Comparison of ENCODE assay signal across 9 cellular contexts in the genomic region with DNA sequence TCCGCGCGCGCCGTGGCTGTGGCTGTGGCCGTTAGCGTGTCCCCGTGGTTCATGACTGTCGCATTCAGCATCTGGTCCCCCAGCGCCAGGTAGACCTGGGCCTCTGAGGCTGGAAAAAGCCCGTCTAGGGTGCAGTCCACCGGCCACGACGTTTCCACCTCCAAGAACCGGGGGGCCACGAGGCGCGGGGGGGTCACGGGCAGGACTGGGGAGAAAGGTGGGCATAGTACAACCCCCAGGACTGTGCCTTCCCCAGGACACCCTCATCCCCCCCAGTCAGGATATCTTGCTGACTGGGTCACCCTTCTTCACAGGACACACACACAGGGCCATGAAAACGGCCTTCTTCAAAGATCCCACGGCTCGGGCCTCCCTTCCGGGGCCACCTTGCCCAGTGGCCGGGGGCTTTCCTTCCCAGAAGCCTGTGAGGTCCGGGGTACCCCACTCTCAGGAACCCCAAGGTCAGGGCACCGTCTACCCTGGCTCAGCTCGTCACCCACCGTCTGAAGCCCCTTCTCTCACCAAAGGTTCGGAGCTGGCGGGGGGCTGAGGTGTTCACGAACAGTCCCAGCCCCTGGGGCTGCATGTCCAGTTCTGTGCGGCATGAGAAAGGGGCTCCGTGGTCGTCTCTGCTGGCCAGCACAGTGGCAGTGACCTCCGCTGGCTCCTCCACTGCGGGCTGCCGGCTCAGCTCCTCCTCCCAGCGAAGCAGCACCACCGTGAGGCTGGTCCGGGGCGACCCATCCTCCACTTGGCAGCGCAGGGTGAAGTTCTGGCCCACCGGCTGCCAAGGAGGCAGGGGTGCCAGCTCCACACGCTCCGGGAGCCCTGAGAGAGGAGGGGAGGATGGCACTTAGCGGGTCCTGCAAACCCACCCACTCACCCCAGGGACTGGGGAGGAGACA. TPM values are rescaled to one million over a fixed set of nuclear protein-coding genes. Genes with fewer than 3 reads are reported as not detected.
DNase-seq lines count a peak whose midpoint lies in the region; ATAC-seq and TF ChIP-seq lines count a peak whose summit lies in the region.
"Had no signal": no experiment of that assay in that cellular context is flagged by ENCODE, and none has a peak within 500 bp of the region (broad histone marks: within the 10 kb centered on the region; RNA-seq: fewer than 3 reads in every experiment).

No MANE protein-coding gene starts in this region.

- CTCF ChIA-PET in SK-N-SH (lab: Yijun Ruan, JAX), result interaction anchor here (0.9 to 3.3 kb wide), 4 partner anchors 53 to 76 kb away, joined by 3 to 18 read pairs (median 6); no protein-coding TSS in a partner anchor

- H2AFZ ChIP-seq in SK-N-SH (ENCODE audit: low read depth) (peak overlapping the region; percentile 70; the same call in 1 of the 2 replicates), MM.1S (ENCODE audit: low read length) (no peak overlapping the region)

- H3K9me3 ChIP-seq in SK-N-SH (no peaks in the 10 kb centered on the region), lower lobe of right lung (no peaks in the 10 kb centered on the region), tibial nerve (no peaks in the 10 kb centered on the region), MM.1S (replicated peaks; ENCODE audit: insufficient read depth, low read length) (no peaks in the 10 kb centered on the region)
- H3K9me3 ChIP-seq: colonic mucosa had no signal

- H3K9me3 Mint-ChIP-seq in central memory CD8-positive, alpha-beta T cell, result no peaks in the 10 kb centered on the region

- WGBS in SK-N-SH (ENCODE audit: low lambda C conversion rate), result 0% methylated on average over 8 of the region's 46 CpGs
- WGBS in tibial nerve, 2 donors, result 37 to 54% methylated on average over 33 to 41 of the region's 46 CpGs

- H3K27ac Mint-ChIP-seq in central memory CD8-positive, alpha-beta T cell (ENCODE audit: low read depth), result peak overlapping the region; percentile 25

- no peaks in the 10 kb centered on the region for H3F3A ChIP-seq in SK-N-SH (replicated peaks; ENCODE audit: insufficient read depth)
- no peaks in the 10 kb centered on the region for H3F3A ChIP-seq in MM.1S (ENCODE audit: insufficient read depth, low read length)

- no peak for TF ChIP-seq RAD21 in SK-N-SH (IDR thresholded peaks at IDR 0.05; ENCODE audit: low read length)

- TF ChIP-seq CTCF in SK-N-SH (IDR thresholded peaks at IDR 0.05) (no peak), lower lobe of right lung (IDR thresholded peaks at IDR 0.05) (no peak), tibial nerve (IDR thresholded peaks at IDR 0.05) (no peak), MM.1S (IDR thresholded peaks at IDR 0.05; ENCODE audit: low read length) (no peak), omental fat pad (IDR thresholded peaks at IDR 0.05) (no peak)

- H3K9me2 ChIP-seq in SK-N-SH (no peaks in the 10 kb centered on the region), MM.1S (replicated peaks; ENCODE audit: insufficient read depth, low read length) (no peaks in the 10 kb centered on the region)

- H3K4me1 Mint-ChIP-seq in central memory CD8-positive, alpha-beta T cell, result peaks cover 39% of the 10 kb centered on the region

- H3K79me2 ChIP-seq in SK-N-SH (ENCODE audit: insufficient read depth), result peaks cover 35% of the 10 kb centered on the region
- H3K79me2 ChIP-seq in MM.1S (ENCODE audit: low read length), result peaks cover 60% of the 10 kb centered on the region

- H3K27ac ChIP-seq in SK-N-SH (ENCODE audit: low read depth in 2 of 2, low read length in 1 of 2) (peak overlapping the region in 1 of 2 experiments; percentile 50; a peak in 1 of 4 replicates), lower lobe of right lung (peak overlapping the region; percentile 88), tibial nerve (peak overlapping the region in 3 of 4 donors; percentile 70 to 97 (median 92)), MM.1S (ENCODE audit: low read length) (no peak overlapping the region)

- H3K36me3 Mint-ChIP-seq in central memory CD8-positive, alpha-beta T cell (ENCODE audit: insufficient read depth), result peaks cover 29% of the 10 kb centered on the region

- POLR2A ChIA-PET in SK-N-SH (lab: Yijun Ruan, JAX), result interaction anchor here (1.3 to 1.9 kb wide), 2 partner anchors 45 to 196 kb away, joined by 3 to 15 read pairs; a partner anchor contains a TSS

- H4K20me1 ChIP-seq in SK-N-SH (ENCODE audit: insufficient read depth), result peaks cover 19% of the 10 kb centered on the region
- H4K20me1 ChIP-seq in MM.1S (ENCODE audit: insufficient read depth, low read length), result no peaks in the 10 kb centered on the region

- H3K4me2 ChIP-seq in SK-N-SH (peak overlapping the region; percentile 97), MM.1S (ENCODE audit: low read depth, low read length) (no peak overlapping the region)

- no peak for ATAC-seq in SK-N-SH treated with all-trans-retinoic acid at 6 μM for 48 hours
- no peak for ATAC-seq in central memory CD8-positive, alpha-beta T cell (replicated peaks; ENCODE audit: extremely low read depth, poor library complexity, severe bottlenecking)
- ATAC-seq in lower lobe of right lung, result no peak
- ATAC-seq in omental fat pad (ENCODE audit: low FRiP score), result no peak

- H3K27me3 ChIP-seq in SK-N-SH (ENCODE audit: insufficient read depth), result no peaks in the 10 kb centered on the region
- no peaks in the 10 kb centered on the region for H3K27me3 ChIP-seq in lower lobe of right lung (ENCODE audit: low read depth)
- no peaks in the 10 kb centered on the region for H3K27me3 ChIP-seq in tibial nerve
- H3K27me3 ChIP-seq in MM.1S (replicated peaks; ENCODE audit: insufficient read depth, low read length), result no peaks in the 10 kb centered on the region
- H3K27me3 ChIP-seq: colonic mucosa had no signal

- intact Hi-C loops in lower lobe of right lung (cut with DNase I), result no loop called here

- H3K4me1 ChIP-seq in SK-N-SH (ENCODE audit: control insufficient read depth in 1 of 2, insufficient read depth in 2 of 2, low read depth in 1 of 2, low read length in 1 of 2), result peaks cover 0 to 22% of the 10 kb centered on the region in 2 experiments; a peak in 1 of 4 replicates
- peaks cover 29% of the 10 kb centered on the region for H3K4me1 ChIP-seq in lower lobe of right lung
- H3K4me1 ChIP-seq in tibial nerve, result peaks cover 0 to 32% (median 13%) of the 10 kb centered on the region in 4 donors
- peaks cover 15% of the 10 kb centered on the region; the same call in 1 of the 2 replicates for H3K4me1 ChIP-seq in MM.1S (ENCODE audit: low read length)

- no peaks in the 10 kb centered on the region for H3K27me3 Mint-ChIP-seq in central memory CD8-positive, alpha-beta T cell

- H3K4me3 Mint-ChIP-seq in central memory CD8-positive, alpha-beta T cell, result peak overlapping the region; percentile 16

- no peak for TF ChIP-seq POLR2A in tibial nerve (IDR thresholded peaks at IDR 0.05)

- H3K9ac ChIP-seq in SK-N-SH, result no peak overlapping the region
- no peak overlapping the region for H3K9ac ChIP-seq in MM.1S (ENCODE audit: low read length)

- H3K36me3 ChIP-seq in SK-N-SH (replicated peaks in 1 of 2; ENCODE audit: control insufficient read depth in 1 of 2, insufficient read depth in 2 of 2, low read length in 1 of 2) (peaks cover under 1% of the 10 kb centered on the region in 2 experiments), lower lobe of right lung (peaks cover 4% of the 10 kb centered on the region), tibial nerve (peaks cover 0 to 5% (median 0%) of the 10 kb centered on the region in 3 donors), MM.1S (replicated peaks; ENCODE audit: insufficient read depth, low read length) (no peaks in the 10 kb centered on the region)
- H3K36me3 ChIP-seq: colonic mucosa had no signal

- H3K4me3 ChIP-seq in SK-N-SH (ENCODE audit: low read depth in 2 of 2, low read length in 1 of 2) (peak overlapping the region; percentile 81 to 95), lower lobe of right lung (peak overlapping the region; percentile 80), tibial nerve (peak overlapping the region in 2 of 4 donors; percentile 92), MM.1S (ENCODE audit: low read length) (no peak overlapping the region)

- DNase-seq in SK-N-SH (no peak), lower lobe of right lung (no peak), tibial nerve (ENCODE audit: low spot score in 2 of 2) (no peak), MM.1S (no peak), omental fat pad (ENCODE audit: low spot score) (no peak)
- no peak for DNase-seq in central memory CD8-positive, alpha-beta T cell (ENCODE audit: low spot score in 2 of 2)
- no peak for DNase-seq in activated CD8-positive, alpha-beta memory T cell treated with anti-CD3 and anti-CD28 coated beads for 24 hours

- TF ChIP-seq EP300 in SK-N-SH (IDR thresholded peaks at IDR 0.05; ENCODE audit: borderline replicate concordance in 1 of 2, low read depth in 1 of 2, low read length in 1 of 2) (no peak), tibial nerve (IDR thresholded peaks at IDR 0.05) (no peak)

TF ChIP-seq in SK-N-SH treated with all-trans-retinoic acid at 6 μM for 48 hours, 23 proteins besides CTCF, POLR2A, EP300 and RAD21 (continues in another document):
- no peak for TF ChIP-seq ISL1 (CRISPR knock-in tag; IDR thresholded peaks at IDR 0.05)

RNA-seq across cellular contexts. Expression of a gene that starts 2.1 kb away (rescaled TPM):
- 3.0 and 8.2 TPM in 2 replicates for polyA plus RNA-seq in SK-N-SH (2012; rRNA removed)
- 3.8 and 7.2 TPM in 2 replicates for polyA plus RNA-seq in SK-N-SH (2012; cell fraction: cytosol; rRNA removed)
- 16.3 and 20.6 TPM in 2 replicates for polyA plus RNA-seq in SK-N-SH (2012; cell fraction: nucleus; rRNA removed)
- total RNA-seq in lower lobe of right lung (29.6 TPM), tibial nerve (10 to 100 TPM; 22.2 to 34.2 (median 24.3) TPM), omental fat pad (10 to 100 TPM; 12.4 to 23.9 (median 15.8) TPM)

RNA-seq across cellular contexts. Expression of a gene that starts 4.0 kb away (rescaled TPM):
- polyA plus RNA-seq in SK-N-SH (2012; rRNA removed), result 12.6 and 15.6 TPM in 2 replicates
- 8.8 and 11.6 TPM in 2 replicates for polyA plus RNA-seq in SK-N-SH (2012; cell fraction: cytosol; rRNA removed)
- polyA plus RNA-seq in SK-N-SH (2012; cell fraction: nucleus; rRNA removed), result 4.9 and 6.2 TPM in 2 replicates
- total RNA-seq in lower lobe of right lung (33.0 TPM), tibial nerve (1 to 10 TPM; 3.1 to 9.8 (median 3.3) TPM), omental fat pad (10 to 100 TPM in 1 of 4 donors, 1 to 10 TPM in 3; 7.7 to 41.1 (median 9.4) TPM)

RNA-seq across cellular contexts. Expression of a gene that starts 19.6 kb away (rescaled TPM):
- polyA plus RNA-seq in SK-N-SH (2012; rRNA removed), result 45.8 TPM in 2 replicates
- 24.1 and 32.4 TPM in 2 replicates for polyA plus RNA-seq in SK-N-SH (2012; cell fraction: cytosol; rRNA removed)
- 44.3 and 76.3 TPM in 2 replicates for polyA plus RNA-seq in SK-N-SH (2012; cell fraction: nucleus; rRNA removed)
- total RNA-seq in lower lobe of right lung, result 16.8 TPM
- 10 to 100 TPM; 10.0 to 29.1 (median 18.2) TPM for total RNA-seq in tibial nerve
- 10 to 100 TPM in 3 of 4 donors, 1 to 10 TPM in 1; 9.0 to 26.2 (median 17.8) TPM for total RNA-seq in omental fat pad

RNA-seq across cellular contexts. Expression of a gene that starts 25.8 kb away (rescaled TPM):
- polyA plus RNA-seq in SK-N-SH (2012; rRNA removed), result 1.8 and 2.1 TPM in 2 replicates
- 0.59 and 0.92 TPM in 2 replicates for polyA plus RNA-seq in SK-N-SH (2012; cell fraction: cytosol; rRNA removed)
- polyA plus RNA-seq in SK-N-SH (2012; cell fraction: nucleus; rRNA removed), result 15.4 and 19.0 TPM in 2 replicates
- total RNA-seq in lower lobe of right lung (6.2 TPM), tibial nerve (1 to 10 TPM; 2.9 to 4.5 (median 3.5) TPM), omental fat pad (1 to 10 TPM in 1 of 4 donors, under 1 TPM in 3; 0.19 to 2.4 (median 0.94) TPM)

RNA-seq across cellular contexts. Expression of a gene that starts 45.0 kb away (rescaled TPM):
- polyA plus RNA-seq in SK-N-SH (2012; rRNA removed), result 34.8 and 44.6 TPM in 2 replicates
- polyA plus RNA-seq in SK-N-SH (2012; cell fraction: cytosol; rRNA removed), result 11.9 and 17.2 TPM in 2 replicates
- polyA plus RNA-seq in SK-N-SH (2012; cell fraction: nucleus; rRNA removed), result 343 and 417 TPM in 2 replicates
- total RNA-seq in lower lobe of right lung (164 TPM), tibial nerve (100 to 1,000 TPM; 112 to 166 (median 125) TPM), omental fat pad (100 to 1,000 TPM in 1 of 4 donors, 10 to 100 TPM in 3; 60.2 to 137 (median 76.9) TPM)
